ENCODE assay signal across 1 cellular context in genomic region chr1:10032287-10032589, GRCh38.
A peak's percentile ranks its signal among the peaks of the same experiment; 100 is the strongest.
TF ChIP-seq lines count a peak whose summit lies in the region.

No MANE protein-coding gene starts in this region.

TF ChIP-seq in HepG2, 621 proteins besides CTCF, POLR2A, EP300 and RAD21 (continued from another document and continues in another):
- TF ChIP-seq ZHX2 (IDR thresholded peaks at IDR 0.05; ENCODE audit: low read depth), result no peak
- TF ChIP-seq ZHX2 (CRISPR knock-in tag; IDR thresholded peaks at IDR 0.05; ENCODE audit: borderline replicate concordance), result no peak
- no peak for TF ChIP-seq ZNF839 (CRISPR knock-in tag; IDR thresholded peaks at IDR 0.05; ENCODE audit: borderline replicate concordance)
- TF ChIP-seq ZNF207 (IDR thresholded peaks at IDR 0.05; ENCODE audit: borderline replicate concordance), result no peak
- no peak for TF ChIP-seq HES4 (CRISPR knock-in tag; IDR thresholded peaks at IDR 0.05; ENCODE audit: borderline replicate concordance)
- TF ChIP-seq SP140L (CRISPR knock-in tag; IDR thresholded peaks at IDR 0.05; ENCODE audit: borderline replicate concordance), result no peak
- TF ChIP-seq, protein P1, sequence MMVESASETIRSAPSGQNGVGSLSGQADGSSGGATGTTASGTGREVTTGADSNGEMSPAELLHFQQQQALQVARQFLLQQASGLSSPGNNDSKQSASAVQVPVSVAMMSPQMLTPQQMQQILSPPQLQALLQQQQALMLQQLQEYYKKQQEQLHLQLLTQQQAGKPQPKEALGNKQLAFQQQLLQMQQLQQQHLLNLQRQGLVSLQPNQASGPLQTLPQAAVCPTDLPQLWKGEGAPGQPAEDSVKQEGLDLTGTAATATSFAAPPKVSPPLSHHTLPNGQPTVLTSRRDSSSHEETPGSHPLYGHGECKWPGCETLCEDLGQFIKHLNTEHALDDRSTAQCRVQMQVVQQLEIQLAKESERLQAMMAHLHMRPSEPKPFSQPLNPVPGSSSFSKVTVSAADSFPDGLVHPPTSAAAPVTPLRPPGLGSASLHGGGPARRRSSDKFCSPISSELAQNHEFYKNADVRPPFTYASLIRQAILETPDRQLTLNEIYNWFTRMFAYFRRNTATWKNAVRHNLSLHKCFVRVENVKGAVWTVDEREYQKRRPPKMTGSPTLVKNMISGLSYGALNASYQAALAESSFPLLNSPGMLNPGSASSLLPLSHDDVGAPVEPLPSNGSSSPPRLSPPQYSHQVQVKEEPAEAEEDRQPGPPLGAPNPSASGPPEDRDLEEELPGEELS (CRISPR knock-in tag; IDR thresholded peaks at IDR 0.05), result peak; percentile 8; the same call in 1 of the 2 replicates
- no peak for TF ChIP-seq ZNF7 (CRISPR knock-in tag; IDR thresholded peaks at IDR 0.05)
- no peak for TF ChIP-seq ERF (CRISPR knock-in tag; IDR thresholded peaks at IDR 0.05)
- no peak for TF ChIP-seq YEATS4 (CRISPR knock-in tag; IDR thresholded peaks at IDR 0.05; ENCODE audit: borderline replicate concordance)
- no peak for TF ChIP-seq CEBPG (CRISPR knock-in tag; IDR thresholded peaks at IDR 0.05)
- no peak for TF ChIP-seq ZNF275 (CRISPR knock-in tag; IDR thresholded peaks at IDR 0.05; ENCODE audit: borderline replicate concordance)
- TF ChIP-seq RFX5 (IDR thresholded peaks at IDR 0.05; ENCODE audit: low read depth, low read length), result no peak
- no peak for TF ChIP-seq ZNF615 (CRISPR knock-in tag; IDR thresholded peaks at IDR 0.05; ENCODE audit: borderline replicate concordance)
- TF ChIP-seq HDAC1 (CRISPR knock-in tag; IDR thresholded peaks at IDR 0.05), result peak; percentile 9; the same call in 1 of the 2 replicates
- no peak for TF ChIP-seq SKIL (CRISPR knock-in tag; IDR thresholded peaks at IDR 0.05; ENCODE audit: borderline replicate concordance)
- TF ChIP-seq ZSCAN29 (CRISPR knock-in tag; conservative IDR thresholded peaks at IDR 0.05), result peak; percentile 63; the same call in 1 of the 2 replicates
- no peak for TF ChIP-seq ZZZ3 (CRISPR knock-in tag; IDR thresholded peaks at IDR 0.05; ENCODE audit: borderline replicate concordance)
- no peak for TF ChIP-seq TARDBP (CRISPR knock-in tag; IDR thresholded peaks at IDR 0.05)
- 0 out of 2 replicates have a peak, but pooled peaks have one; percentile 24 for TF ChIP-seq ZNF235 (CRISPR knock-in tag; IDR thresholded peaks at IDR 0.05; ENCODE audit: borderline replicate concordance)
- no peak for TF ChIP-seq HBP1 (CRISPR knock-in tag; IDR thresholded peaks at IDR 0.05; ENCODE audit: low read depth)
- TF ChIP-seq ZNF605 (CRISPR knock-in tag; IDR thresholded peaks at IDR 0.05), result no peak
- no peak for TF ChIP-seq ZGPAT (CRISPR knock-in tag; IDR thresholded peaks at IDR 0.05)
- TF ChIP-seq ZNF383 (CRISPR knock-in tag; IDR thresholded peaks at IDR 0.05; ENCODE audit: borderline replicate concordance), result no peak
- no peak for TF ChIP-seq SMAD9 (CRISPR knock-in tag; IDR thresholded peaks at IDR 0.05)
- no peak for TF ChIP-seq PTBP1 (IDR thresholded peaks at IDR 0.05; ENCODE audit: low read depth, low read length, poor library complexity, severe bottlenecking)
- TF ChIP-seq PCBP2 (optimal IDR thresholded peaks at IDR 0.05; ENCODE audit: low read depth, low read length, poor library complexity, severe bottlenecking), result no peak
- no peak for TF ChIP-seq MAF1 (CRISPR knock-in tag; IDR thresholded peaks at IDR 0.05; ENCODE audit: borderline replicate concordance)
- TF ChIP-seq ZMAT3 (CRISPR knock-in tag; conservative IDR thresholded peaks at IDR 0.05), result no peak
- no peak for TF ChIP-seq ZBTB1 (CRISPR knock-in tag; IDR thresholded peaks at IDR 0.05; ENCODE audit: borderline replicate concordance)
- no peak for TF ChIP-seq ZNF574 (CRISPR knock-in tag; IDR thresholded peaks at IDR 0.05)
- no peak for TF ChIP-seq HNF1A (IDR thresholded peaks at IDR 0.05; ENCODE audit: low read depth)
- no peak for TF ChIP-seq HNF1A (CRISPR knock-in tag; IDR thresholded peaks at IDR 0.05; ENCODE audit: borderline replicate concordance)
- TF ChIP-seq HMGA1 (CRISPR knock-in tag; conservative IDR thresholded peaks at IDR 0.05), result no peak
